ENCODE assay signal across 22 cellular contexts in the genomic region with DNA sequence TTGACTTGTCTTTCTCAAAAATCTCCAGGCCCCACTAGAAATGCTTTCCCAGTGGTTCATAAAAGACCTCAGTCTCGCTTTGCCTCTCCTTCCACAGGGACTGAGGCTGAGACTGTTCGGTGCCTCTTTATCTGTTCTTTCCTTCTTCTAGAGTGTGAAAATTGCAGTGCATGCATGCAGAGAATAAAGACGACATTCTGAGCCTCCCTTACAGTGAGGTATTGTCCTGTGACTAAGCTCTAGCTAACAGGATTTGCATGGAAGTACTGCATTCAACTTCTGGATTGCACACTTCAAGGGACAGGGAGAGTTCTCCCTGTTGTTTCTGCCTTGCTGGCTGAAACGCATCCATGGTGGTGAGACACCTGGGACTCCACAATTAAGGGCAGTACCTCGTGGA.
DNase-seq lines count a peak whose midpoint lies in the region; TF ChIP-seq lines count a peak whose summit lies in the region.
"Had no signal": no experiment of that assay in that cellular context is flagged by ENCODE, and none has a peak within 500 bp of the region (broad histone marks: within the 10 kb centered on the region; RNA-seq: fewer than 3 reads in every experiment).

No MANE protein-coding gene starts in this region.

- no peaks in the 10 kb centered on the region for H3K27me3 ChIP-seq in CD8-positive, alpha-beta memory T cell (ENCODE audit: insufficient read depth, low read length, poor library complexity, severe bottlenecking)
- no peaks in the 10 kb centered on the region for H3K27me3 ChIP-seq in ectodermal cell (ENCODE audit: control insufficient read depth, insufficient read depth, low read length, poor library complexity, severe bottlenecking)
- H3K27me3 ChIP-seq: breast epithelium had no signal

- H3K4me1 Mint-ChIP-seq in CD8-positive, alpha-beta memory T cell = peaks cover 20 to 39% (median 20%) of the 10 kb centered on the region in 3 donors
- peaks cover 22% of the 10 kb centered on the region for H3K4me1 Mint-ChIP-seq in neural crest cell
- H3K4me1 Mint-ChIP-seq: CD14-positive monocyte, memory B cell had no signal

- peaks cover 0 to 4% (median 2%) of the 10 kb centered on the region in 3 donors for H3K36me3 Mint-ChIP-seq in CD8-positive, alpha-beta memory T cell
- peaks cover 28% of the 10 kb centered on the region for H3K36me3 Mint-ChIP-seq in neural crest cell (ENCODE audit: low read depth)
- H3K36me3 Mint-ChIP-seq: CD14-positive monocyte, memory B cell had no signal

- no peak for DNase-seq in CD8-positive, alpha-beta memory T cell
- DNase-seq in NCI-H82 treated with DMSO at 0.1 percent for 48 hours (lab: John Stamatoyannopoulos, UW; ENCODE audit: unreplicated experiment) (peak; percentile 37), neural crest cell (ENCODE audit: low read depth, low spot score) (no peak), COLO668 (lab: John Stamatoyannopoulos, UW; ENCODE audit: unreplicated experiment) (no peak), NCI-H1417 (lab: John Stamatoyannopoulos, UW) (no peak), GM13976 (ENCODE audit: low spot score) (no peak), DMS79 (lab: John Stamatoyannopoulos, UW) (no peak)
- DNase-seq: activated CD4-positive, alpha-beta T cell treated with anti-CD3 and anti-CD28 coated beads, Interleukin-2, amount 50 U/mL, for 4 hours; activated gamma-delta T cell; Kasumi-1; left cardiac atrium; NCI-H187 treated with DMSO at 0.1 percent for 48 hours; occipital lobe; T-helper 9 cell had no signal

- no peaks in the 10 kb centered on the region for H3K36me3 ChIP-seq in CD8-positive, alpha-beta memory T cell (ENCODE audit: insufficient read depth, low read length)
- peaks cover 7% of the 10 kb centered on the region for H3K36me3 ChIP-seq in ectodermal cell (ENCODE audit: control insufficient read depth, insufficient read depth, low read length)
- H3K36me3 ChIP-seq: breast epithelium, thoracic aorta had no signal

- WGBS in ectodermal cell, 2 experiments = 78 to 83% methylated on average over 5 of the region's 5 CpGs

- H3K9me3 Mint-ChIP-seq in CD8-positive, alpha-beta memory T cell = no peaks in the 10 kb centered on the region
- no peaks in the 10 kb centered on the region for H3K9me3 Mint-ChIP-seq in neural crest cell
- H3K9me3 Mint-ChIP-seq: dendritic cell treated with granulocyte-macrophage colony-stimulating factor and Interleukin-4, amounts not matched to agents 40 ng/mL and 50 ng/mL, for 4 days; memory B cell had no signal

- H3K27ac Mint-ChIP-seq in CD8-positive, alpha-beta memory T cell = peak overlapping the region; percentile 7 to 86 (median 36)
- H3K27ac Mint-ChIP-seq in neural crest cell (ENCODE audit: unreplicated experiment) = peak overlapping the region; percentile 85
- H3K27ac Mint-ChIP-seq: CD14-positive monocyte; dendritic cell treated with granulocyte-macrophage colony-stimulating factor and Interleukin-4, amounts not matched to agents 40 ng/mL and 50 ng/mL, for 4 days; memory B cell had no signal

- no peaks in the 10 kb centered on the region for H3K9me3 ChIP-seq in CD8-positive, alpha-beta memory T cell (ENCODE audit: low read length)
- H3K9me3 ChIP-seq in ectodermal cell (ENCODE audit: control insufficient read depth, low read length) = no peaks in the 10 kb centered on the region
- H3K9me3 ChIP-seq: breast epithelium, thoracic aorta had no signal

- H3K4me3 ChIP-seq in CD8-positive, alpha-beta memory T cell (ENCODE audit: low read length) = no peak overlapping the region
- H3K4me3 ChIP-seq in ectodermal cell (ENCODE audit: insufficient read depth, low read depth, low read length) = no peak overlapping the region
- H3K4me3 ChIP-seq: breast epithelium, thoracic aorta had no signal

- H3K27me3 Mint-ChIP-seq in CD8-positive, alpha-beta memory T cell = peaks cover 0 to 6% of the 10 kb centered on the region in 2 donors
- no peaks in the 10 kb centered on the region for H3K27me3 Mint-ChIP-seq in neural crest cell (ENCODE audit: low read depth)
- H3K27me3 Mint-ChIP-seq: dendritic cell treated with granulocyte-macrophage colony-stimulating factor and Interleukin-4, amounts not matched to agents 40 ng/mL and 50 ng/mL, for 4 days had no signal

- TF ChIP-seq CTCF in neural crest cell (conservative IDR thresholded peaks at IDR 0.05) (no peak), GM13976 (IDR thresholded peaks at IDR 0.05; ENCODE audit: borderline replicate concordance, control extremely low read depth, extremely low read depth, insufficient read depth, missing control alignments) (no peak)

- peak overlapping the region in 4 of 7 donors; percentile 38 to 59 (median 50) for H3K4me3 Mint-ChIP-seq in CD8-positive, alpha-beta memory T cell
- no peak overlapping the region for H3K4me3 Mint-ChIP-seq in neural crest cell
- H3K4me3 Mint-ChIP-seq: CD14-positive monocyte; dendritic cell treated with granulocyte-macrophage colony-stimulating factor and Interleukin-4, amounts not matched to agents 40 ng/mL and 50 ng/mL, for 4 days; memory B cell had no signal

- CTCF ChIA-PET in CD8-positive, alpha-beta memory T cell (lab: Charles Lee) = no interaction called here

- H3K4me1 ChIP-seq in CD8-positive, alpha-beta memory T cell (ENCODE audit: insufficient read depth, low read length) = no peaks in the 10 kb centered on the region
- peaks cover 4% of the 10 kb centered on the region for H3K4me1 ChIP-seq in ectodermal cell (ENCODE audit: control insufficient read depth, insufficient read depth, low read length)
- H3K4me1 ChIP-seq: breast epithelium had no signal

- H3K27ac ChIP-seq in CD8-positive, alpha-beta memory T cell (ENCODE audit: low read depth, low read length) = no peak overlapping the region
- peak overlapping the region; percentile 38 for H3K27ac ChIP-seq in ectodermal cell (ENCODE audit: insufficient read depth, low read depth, low read length, poor library complexity, severe bottlenecking)
- H3K27ac ChIP-seq: breast epithelium, epithelial cell of prostate, HL-60, thoracic aorta had no signal

- in situ Hi-C loops in GM13976 (cut with MboI; ENCODE audit: low sequenced_read_pairs, unreplicated experiment) = no loop called here

- POLR2A ChIA-PET in CD8-positive, alpha-beta memory T cell (lab: Charles Lee) = no interaction called here
